Comparison of ENCODE assay signal across 8 cellular contexts in genomic region chr1:8702121-8702520, GRCh38.
DNase-seq lines count a peak whose midpoint lies in the region; ATAC-seq and TF ChIP-seq lines count a peak whose summit lies in the region.

No MANE protein-coding gene starts in this region.

- H3K4ac ChIP-seq in mesenchymal stem cell (ENCODE audit: low read depth in 1 of 2, low read length in 2 of 2) = no peak overlapping the region

- H2AK5ac ChIP-seq in mesenchymal stem cell (ENCODE audit: low read length, severe bottlenecking) = no peak overlapping the region

- no peak overlapping the region for H2BK15ac ChIP-seq in mesenchymal stem cell (ENCODE audit: low read depth, poor library complexity, severe bottlenecking)

- no peak for TF ChIP-seq CTCF in GM10266 (IDR thresholded peaks at IDR 0.05; ENCODE audit: control insufficient read depth, insufficient read depth, low read depth, missing control alignments)

- no peak overlapping the region for H2BK5ac ChIP-seq in mesenchymal stem cell (ENCODE audit: low read depth, low read length, poor library complexity, severe bottlenecking)

- H3K4me1 ChIP-seq in ACC112 (ENCODE audit: control insufficient read depth, insufficient read depth, low read length, unreplicated experiment) (peaks cover 15% of the 10 kb centered on the region), mesenchymal stem cell (ENCODE audit: control insufficient read depth, insufficient read depth, low read depth, low read length) (peaks cover 2% of the 10 kb centered on the region), urinary bladder (ENCODE audit: insufficient read depth) (peaks cover 3% of the 10 kb centered on the region)

- no peaks in the 10 kb centered on the region for H3K9me3 ChIP-seq in mesenchymal stem cell (ENCODE audit: control insufficient read depth, low read length)

- WGBS in mesenchymal stem cell = under 1% methylated on average over 9 of the region's 9 CpGs
- WGBS in urinary bladder = 27% methylated on average over 9 of the region's 9 CpGs

- no peak overlapping the region for H3K23ac ChIP-seq in mesenchymal stem cell (ENCODE audit: low read length in 2 of 2)

- H3K18ac ChIP-seq in mesenchymal stem cell (ENCODE audit: low read depth in 1 of 2, low read length in 2 of 2) = peak overlapping the region; percentile 19 to 73

- H3K27ac ChIP-seq in ACC112 (ENCODE audit: low read depth, low read length) = peak overlapping the region; percentile 66
- H3K27ac ChIP-seq in caudate nucleus (ENCODE audit: low read depth, low read length) = peak overlapping the region; percentile 59
- H3K27ac ChIP-seq in mesenchymal stem cell (ENCODE audit: low read length, poor library complexity, severe bottlenecking) = peak overlapping the region; percentile 64
- H3K27ac ChIP-seq in urinary bladder (ENCODE audit: low read depth) = no peak overlapping the region

- H3K79me1 ChIP-seq in mesenchymal stem cell (replicated peaks; ENCODE audit: low read length, poor library complexity, severe bottlenecking) = peaks cover 4% of the 10 kb centered on the region

- no peak overlapping the region for H4K8ac ChIP-seq in mesenchymal stem cell (ENCODE audit: low read length)

- peak; percentile 30 for DNase-seq in GM10266 (ENCODE audit: extremely low spot score)
- DNase-seq in NCI-H82 (lab: John Stamatoyannopoulos, UW) = peak; percentile 77
- peak in 3 of 61 donors; percentile 5 to 13 (median 11) for DNase-seq in caudate nucleus (lab: John Stamatoyannopoulos, UW)
- peak; percentile 54 for DNase-seq in mesenchymal stem cell

- no peak overlapping the region for H4K91ac ChIP-seq in mesenchymal stem cell (ENCODE audit: low read length)

- H2BK12ac ChIP-seq in mesenchymal stem cell (ENCODE audit: low read length in 2 of 2) = no peak overlapping the region

- peaks cover 26% of the 10 kb centered on the region for H3K79me2 ChIP-seq in ACC112 (ENCODE audit: control insufficient read depth, insufficient read depth, low read length, unreplicated experiment)

- ATAC-seq in HG03432 (IDR thresholded peaks at IDR 0.05; ENCODE audit: unreplicated experiment) = no peak
- ATAC-seq in HG03108 (IDR thresholded peaks at IDR 0.05; ENCODE audit: unreplicated experiment) = no peak

- peak overlapping the region; percentile 83 for H3K9ac ChIP-seq in mesenchymal stem cell (ENCODE audit: low read length)

- H2BK120ac ChIP-seq in mesenchymal stem cell (ENCODE audit: low read depth, low read length) = no peak overlapping the region

- peak overlapping the region; percentile 2 for H2AFZ ChIP-seq in ACC112 (ENCODE audit: low read length, unreplicated experiment)
- H2AFZ ChIP-seq in mesenchymal stem cell (ENCODE audit: low read depth, low read length) = no peak overlapping the region

- H3K27me3 ChIP-seq in ACC112 (ENCODE audit: insufficient read depth, low read length) (no peaks in the 10 kb centered on the region), mesenchymal stem cell (ENCODE audit: control insufficient read depth in 1 of 2, insufficient read depth in 1 of 2, low read length in 2 of 2) (no peaks in the 10 kb centered on the region)

- H3K4me2 ChIP-seq in mesenchymal stem cell (ENCODE audit: low read length, poor library complexity, severe bottlenecking) = peak overlapping the region; percentile 74

- H3K36me3 ChIP-seq in ACC112 (ENCODE audit: insufficient read depth, low read length) = no peaks in the 10 kb centered on the region
- no peaks in the 10 kb centered on the region for H3K36me3 ChIP-seq in mesenchymal stem cell (ENCODE audit: control insufficient read depth in 1 of 2, insufficient read depth in 2 of 2, low read depth in 1 of 2, low read length in 2 of 2)
- no peaks in the 10 kb centered on the region for H3K36me3 ChIP-seq in urinary bladder (ENCODE audit: insufficient read depth)

- H3K4me3 ChIP-seq in ACC112 (ENCODE audit: low read depth, low read length) (peak overlapping the region; percentile 85), mesenchymal stem cell (ENCODE audit: insufficient read depth in 1 of 2, low read depth in 1 of 2, low read length in 2 of 2) (peak overlapping the region in 1 of 2 experiments; percentile 81), urinary bladder (ENCODE audit: low read depth, low read length) (peak overlapping the region; percentile 77)

- H3K14ac ChIP-seq in mesenchymal stem cell (ENCODE audit: low read length in 2 of 2) = no peak overlapping the region
